Comparison of ENCODE assay signal across 19 cellular contexts in genomic region chr7:1020849-1021251, GRCh38. TPM values are rescaled to one million over a fixed set of nuclear protein-coding genes. Genes with fewer than 3 reads are reported as not detected.
DNase-seq lines count a peak whose midpoint lies in the region; ATAC-seq, FAIRE-seq and TF ChIP-seq lines count a peak whose summit lies in the region.
"Had no signal": no experiment of that assay in that cellular context is flagged by ENCODE, and none has a peak within 500 bp of the region (broad histone marks: within the 10 kb centered on the region; RNA-seq: fewer than 3 reads in every experiment).

No MANE protein-coding gene starts in this region.

- TF ChIP-seq CTCF in activated CD8-positive, alpha-beta T cell treated with anti-CD3 and anti-CD28 coated beads for 36 hours (IDR thresholded peaks at IDR 0.05) = no peak
- TF ChIP-seq CTCF in NB4 (IDR thresholded peaks at IDR 0.05; ENCODE audit: low read depth, low read length) (peak; percentile 17), H1 (IDR thresholded peaks at IDR 0.05; ENCODE audit: control extremely low read depth in 1 of 3, insufficient read depth in 1 of 3, low read depth in 1 of 3, low read length in 3 of 3) (peak in 2 of 3 experiments; percentile 23 to 32; a peak in 3 of 4 replicates), gastrocnemius medialis (IDR thresholded peaks at IDR 0.05 in 4 of 5, conservative IDR thresholded peaks at IDR 0.05 in 1 of 5) (peak in 3 of 5 experiments; percentile 32 to 47 (median 37))

- no peaks in the 10 kb centered on the region for H3K27me3 Mint-ChIP-seq in activated CD8-positive, alpha-beta T cell treated with anti-CD3 and anti-CD28 coated beads for 36 hours
- H3K27me3 Mint-ChIP-seq in activated CD8-positive, alpha-beta T cell treated with anti-CD3 and anti-CD28 coated beads, Interleukin-2, amount 10 ng/mL, durations not matched to agents 7 days and 5 days (ENCODE audit: low read depth) = no peaks in the 10 kb centered on the region

- H4K91ac ChIP-seq in H1 (replicated peaks; ENCODE audit: insufficient read length, low read length) = no peak overlapping the region

- H3K27ac Mint-ChIP-seq in activated CD8-positive, alpha-beta T cell treated with anti-CD3 and anti-CD28 coated beads for 36 hours = no peak overlapping the region
- no peak overlapping the region for H3K27ac Mint-ChIP-seq in activated CD8-positive, alpha-beta T cell treated with anti-CD3 and anti-CD28 coated beads, Interleukin-2, amount 10 ng/mL, durations not matched to agents 7 days and 5 days
- H3K27ac Mint-ChIP-seq: brain had no signal

- peak in 1 of 2 experiments; percentile 31; a peak in 1 of 4 replicates for TF ChIP-seq RAD21 in H1 (IDR thresholded peaks at IDR 0.05 in 1 of 2, conservative IDR thresholded peaks at IDR 0.05 in 1 of 2; ENCODE audit: low read depth in 2 of 2, low read length in 2 of 2)

- no peak overlapping the region for H2AFZ ChIP-seq in H1 (ENCODE audit: low read length)

- no peak overlapping the region for H2AK5ac ChIP-seq in H1 (ENCODE audit: low read depth, low read length)

- H3K27me3 ChIP-seq in H1 (replicated peaks in 1 of 4; ENCODE audit: control insufficient read depth in 3 of 4, extremely low read depth in 1 of 4, insufficient read depth in 3 of 4, low read length in 3 of 4) (no peaks in the 10 kb centered on the region), gastrocnemius medialis (no peaks in the 10 kb centered on the region)

- peaks cover 14% of the 10 kb centered on the region for H3K36me3 Mint-ChIP-seq in activated CD8-positive, alpha-beta T cell treated with anti-CD3 and anti-CD28 coated beads for 36 hours (ENCODE audit: low read depth)
- peaks cover 21% of the 10 kb centered on the region for H3K36me3 Mint-ChIP-seq in activated CD8-positive, alpha-beta T cell treated with anti-CD3 and anti-CD28 coated beads, Interleukin-2, amount 10 ng/mL, durations not matched to agents 7 days and 5 days (ENCODE audit: low read depth)

- in situ Hi-C loops in gastrocnemius medialis (cut with MboI; ENCODE audit: low sequenced_read_pairs in 4 of 4) = no loop called here

- H3K4ac ChIP-seq in H1 (replicated peaks; ENCODE audit: insufficient read length, low read depth, low read length) = no peak overlapping the region

- 88% methylated on average over 7 of the region's 7 CpGs; no CpG with 5 or more reads in 1 of the 2 experiments for WGBS in H1 (ENCODE audit: extremely low coverage in 1 of 2, insufficient coverage in 1 of 2, insufficient read length in 1 of 2, insufficient replicate concordance in 2 of 2, low coverage in 1 of 2, low lambda C conversion rate in 2 of 2, missing lambda C conversion rate in 1 of 2), 2 experiments

- peaks cover 6% of the 10 kb centered on the region for H3K4me1 Mint-ChIP-seq in activated CD8-positive, alpha-beta T cell treated with anti-CD3 and anti-CD28 coated beads for 36 hours (ENCODE audit: low read depth)
- peaks cover 4% of the 10 kb centered on the region for H3K4me1 Mint-ChIP-seq in activated CD8-positive, alpha-beta T cell treated with anti-CD3 and anti-CD28 coated beads, Interleukin-2, amount 10 ng/mL, durations not matched to agents 7 days and 5 days (ENCODE audit: low read depth)

- no peak for FAIRE-seq in H1 (lab: Jason Lieb, UNC)
- no peak for FAIRE-seq in H54 (lab: Jason Lieb, UNC)
- FAIRE-seq: frontal cortex had no signal

- no peak overlapping the region for H2BK120ac ChIP-seq in H1 (replicated peaks; ENCODE audit: low read depth, low read length)

- H3K4me3 Mint-ChIP-seq in activated CD8-positive, alpha-beta T cell treated with anti-CD3 and anti-CD28 coated beads for 36 hours = no peak overlapping the region
- no peak overlapping the region for H3K4me3 Mint-ChIP-seq in activated CD8-positive, alpha-beta T cell treated with anti-CD3 and anti-CD28 coated beads, Interleukin-2, amount 10 ng/mL, durations not matched to agents 7 days and 5 days
- H3K4me3 Mint-ChIP-seq: brain had no signal

- no peak overlapping the region for H2BK5ac ChIP-seq in H1 (ENCODE audit: low read depth, low read length)

- H2BK15ac ChIP-seq in H1 (ENCODE audit: low read length) = no peak overlapping the region

- H4K5ac ChIP-seq in H1 (ENCODE audit: insufficient read length, low read depth, low read length) = no peak overlapping the region

- peak; percentile 32 for ATAC-seq in activated CD8-positive, alpha-beta T cell treated with anti-CD3 and anti-CD28 coated beads for 36 hours
- no peak for ATAC-seq in activated CD8-positive, alpha-beta T cell treated with anti-CD3 and anti-CD28 coated beads, Interleukin-2, amount 10 ng/mL, durations not matched to agents 7 days and 5 days
- no peak for ATAC-seq in gastrocnemius medialis

- peaks cover 9 to 13% of the 10 kb centered on the region in 2 experiments for H4K20me1 ChIP-seq in H1 (replicated peaks in 1 of 2; ENCODE audit: control insufficient read depth in 1 of 2, insufficient read depth in 2 of 2, low read length in 2 of 2)

- peaks cover 8% of the 10 kb centered on the region for H3K79me1 ChIP-seq in H1 (ENCODE audit: low read depth, low read length)

- peaks cover 0 to 6% of the 10 kb centered on the region in 2 experiments; a peak in 2 of 4 replicates for H3K79me2 ChIP-seq in H1 (ENCODE audit: control insufficient read depth in 1 of 2, insufficient read depth in 2 of 2, low read length in 2 of 2)

- H3K27ac ChIP-seq in H1 (ENCODE audit: low read depth, low read length) (no peak overlapping the region), gastrocnemius medialis (no peak overlapping the region)
- H3K27ac ChIP-seq: RWPE1 had no signal

- H3K9me3 ChIP-seq in H1 (ENCODE audit: insufficient read depth in 2 of 2, low read depth in 1 of 2, low read length in 1 of 2) = peaks cover 0 to 8% of the 10 kb centered on the region in 2 experiments; a peak in 1 of 4 replicates
- no peaks in the 10 kb centered on the region for H3K9me3 ChIP-seq in gastrocnemius medialis

- peak overlapping the region; percentile 86; the same call in 1 of the 2 replicates for H4K8ac ChIP-seq in H1 (ENCODE audit: extremely low read depth, insufficient read depth, low read length)

- CTCF ChIA-PET in activated CD8-positive, alpha-beta T cell treated with anti-CD3 and anti-CD28 coated beads for 36 hours (lab: Charles Lee) = interaction anchor here (1.2 kb wide), 1 partner anchor 45 kb away, joined by 4 read pairs; no protein-coding TSS in a partner anchor
- CTCF ChIA-PET in activated CD8-positive, alpha-beta T cell treated with anti-CD3 and anti-CD28 coated beads, Interleukin-2, amount 10 ng/mL, durations not matched to agents 7 days and 5 days (lab: Charles Lee) = interaction anchor here (0.8 to 4.3 kb wide), 2 partner anchors 13 to 45 kb away, joined by 3 to 14 read pairs; no protein-coding TSS in a partner anchor
- CTCF ChIA-PET in H1 (lab: Charles Lee; ENCODE audit: partially characterized antibody) = interaction anchor here (0.7 to 10.9 kb wide), 8 partner anchors 13 to 98 kb away, joined by 3 to 117 read pairs (median 5); no protein-coding TSS in a partner anchor

- no peak for TF ChIP-seq EP300 in H1 (IDR thresholded peaks at IDR 0.05; ENCODE audit: borderline replicate concordance in 1 of 2, low read depth in 2 of 2, low read length in 2 of 2)

- H3K4me1 ChIP-seq in H1 (replicated peaks in 1 of 4; ENCODE audit: control insufficient read depth in 3 of 4, insufficient read depth in 4 of 4, low read length in 3 of 4) (no peaks in the 10 kb centered on the region), gastrocnemius medialis (peaks cover 9 to 16% of the 10 kb centered on the region in 2 donors)

- intact Hi-C loops in activated CD8-positive, alpha-beta T cell treated with anti-CD3 and anti-CD28 coated beads for 36 hours (cut with micrococcal nuclease) = no loop called here
- intact Hi-C loops in gastrocnemius medialis (cut with DNase I; ENCODE audit: low total_unique reads) = loop anchor here (5.0 kb wide), 1 partner anchor 46 kb away; no protein-coding TSS in a partner anchor

- no peak overlapping the region for H3K23ac ChIP-seq in H1 (ENCODE audit: insufficient read length)

- H3K18ac ChIP-seq in H1 (ENCODE audit: extremely low read depth, low read length) = no peak overlapping the region

- no peak for DNase-seq in activated CD8-positive, alpha-beta T cell treated with anti-CD3 and anti-CD28 coated beads for 36 hours
- DNase-seq in activated CD8-positive, alpha-beta T cell treated with anti-CD3 and anti-CD28 coated beads, Interleukin-2, amount 10 ng/mL, durations not matched to agents 7 days and 5 days = no peak
- DNase-seq in NB4 (ENCODE audit: low read depth) (no peak), H1 (ENCODE audit: low read depth in 1 of 2, low spot score in 2 of 2) (no peak), gastrocnemius medialis (no peak), nucleus accumbens (lab: John Stamatoyannopoulos, UW) (no peak), germinal center (ENCODE audit: low spot score) (no peak), H54 (ENCODE audit: insufficient read length, low spot score) (no peak)
- DNase-seq: ACHN; effector CD8-positive, alpha-beta T cell; IMR-90; NCI-H1417; NCI-H510A treated with DMSO at 0.1 percent for 48 hours; T-helper 9 cell had no signal

- H3K4me3 ChIP-seq in NB4 (ENCODE audit: low read depth, low read length) (no peak overlapping the region), H1 (ENCODE audit: extremely low read depth in 1 of 4, insufficient read depth in 2 of 4, low read depth in 3 of 4, low read length in 4 of 4) (no peak overlapping the region), gastrocnemius medialis (no peak overlapping the region)

- POLR2A ChIA-PET in activated CD8-positive, alpha-beta T cell treated with anti-CD3 and anti-CD28 coated beads for 36 hours (lab: Charles Lee) = no interaction called here
- POLR2A ChIA-PET in activated CD8-positive, alpha-beta T cell treated with anti-CD3 and anti-CD28 coated beads, Interleukin-2, amount 10 ng/mL, durations not matched to agents 7 days and 5 days (lab: Charles Lee) = no interaction called here
- POLR2A ChIA-PET in H1 (lab: Charles Lee; ENCODE audit: partially characterized antibody) = no interaction called here

- H3K9me3 Mint-ChIP-seq in activated CD8-positive, alpha-beta T cell treated with anti-CD3 and anti-CD28 coated beads for 36 hours = peaks cover 11% of the 10 kb centered on the region
- peaks cover 4% of the 10 kb centered on the region for H3K9me3 Mint-ChIP-seq in activated CD8-positive, alpha-beta T cell treated with anti-CD3 and anti-CD28 coated beads, Interleukin-2, amount 10 ng/mL, durations not matched to agents 7 days and 5 days (ENCODE audit: insufficient read depth)

- H3K14ac ChIP-seq in H1 (ENCODE audit: insufficient read length) = no peak overlapping the region

- H3K4me2 ChIP-seq in H1 (ENCODE audit: insufficient read depth in 1 of 2, low read depth in 2 of 2, low read length in 2 of 2) = no peak overlapping the region

- TF ChIP-seq POLR2A in NB4 (IDR thresholded peaks at IDR 0.05; ENCODE audit: extremely low read depth, insufficient read length) = no peak
- no peak for TF ChIP-seq POLR2A in H1 (IDR thresholded peaks at IDR 0.05; ENCODE audit: control extremely low read depth in 1 of 2, low read depth in 2 of 2, low read length in 2 of 2)
- no peak for TF ChIP-seq POLR2A in gastrocnemius medialis (IDR thresholded peaks at IDR 0.05)
- TF ChIP-seq POLR2A in H54 (IDR thresholded peaks at IDR 0.05; ENCODE audit: low read depth, low read length) = no peak

- H3K23me2 ChIP-seq in H1 (ENCODE audit: low read depth, low read length) = no peaks in the 10 kb centered on the region

- H2BK12ac ChIP-seq in H1 (ENCODE audit: low read depth, low read length) = no peak overlapping the region

- no peak overlapping the region for H2BK20ac ChIP-seq in H1 (ENCODE audit: low read length)

- no peak overlapping the region for H3K9ac ChIP-seq in H1 (replicated peaks in 1 of 4; ENCODE audit: extremely low read depth in 1 of 4, low read depth in 3 of 4, low read length in 3 of 4)

- no peak overlapping the region for H3K56ac ChIP-seq in H1 (replicated peaks; ENCODE audit: insufficient read length, low read depth, low read length)

- H3K36me3 ChIP-seq in H1 (ENCODE audit: control insufficient read depth in 2 of 4, insufficient read depth in 4 of 4, low read length in 3 of 4) = no peaks in the 10 kb centered on the region; a peak in 1 of 8 replicates
- H3K36me3 ChIP-seq in gastrocnemius medialis = no peaks in the 10 kb centered on the region

RNA-seq across cellular contexts. Expression of gene GPR146, which starts 23.5 kb away (rescaled TPM):
- total RNA-seq in activated CD8-positive, alpha-beta T cell treated with anti-CD3 and anti-CD28 coated beads for 36 hours = 1 to 10 TPM; 5.6 to 8.5 TPM
- 1 to 10 TPM; 2.7 to 3.1 TPM for total RNA-seq in activated CD8-positive, alpha-beta T cell treated with anti-CD3 and anti-CD28 coated beads, Interleukin-2, amount 10 ng/mL, durations not matched to agents 7 days and 5 days
- 0.54 and 1.8 TPM in 2 replicates for total RNA-seq in H1 (2021; fragmentation: NEBNext Ultra II Directional; extraction: Animal tissue kit (Norgen Biotek cat#: 25700))
- polyA plus RNA-seq in H1 (2011; rRNA removed) = 2.7 and 3.9 TPM in 2 replicates
- polyA plus RNA-seq in H1 (2011; cell fraction: cytosol; rRNA removed) = 2.5 TPM
- polyA plus RNA-seq in H1 (2011; cell fraction: nucleus; rRNA removed) = 3.3 TPM
- polyA plus RNA-seq in H1 (2012, experiment 1 of 2) = 0.62 to 1.8 TPM (median 1.3 TPM) in 4 replicates
- polyA plus RNA-seq in H1 (2012, experiment 2 of 2) = 2.0 TPM
- polyA plus RNA-seq in H1 (2013, experiment 1 of 2) = 1.1 TPM
- 0.79 TPM for polyA plus RNA-seq in H1 (2013, experiment 2 of 2)
- 2.9 and 4.5 TPM in 2 replicates for polyA minus RNA-seq in H1 (2011; rRNA and poly(A)+ RNA removed)
- polyA minus RNA-seq in H1 (2011; cell fraction: cytosol; rRNA and poly(A)+ RNA removed) = 0.81 TPM
- polyA minus RNA-seq in H1 (2011; cell fraction: nucleus; rRNA and poly(A)+ RNA removed) = 3.9 TPM
- 10 to 100 TPM; 23.3 to 43.8 (median 29.5) TPM for total RNA-seq in gastrocnemius medialis

RNA-seq across cellular contexts. Expression of gene CYP2W1, which starts 37.9 kb away (rescaled TPM):
- total RNA-seq in activated CD8-positive, alpha-beta T cell treated with anti-CD3 and anti-CD28 coated beads for 36 hours = not detected
- not detected for total RNA-seq in activated CD8-positive, alpha-beta T cell treated with anti-CD3 and anti-CD28 coated beads, Interleukin-2, amount 10 ng/mL, durations not matched to agents 7 days and 5 days
- not detected in 2 replicates for total RNA-seq in H1 (2021; fragmentation: NEBNext Ultra II Directional; extraction: Animal tissue kit (Norgen Biotek cat#: 25700))
- polyA plus RNA-seq in H1 (2011; rRNA removed) = 0.05 TPM in 1 of 2 replicates, not detected in the other
- polyA plus RNA-seq in H1 (2011; cell fraction: cytosol; rRNA removed) = 0.04 TPM
- 0.16 TPM for polyA plus RNA-seq in H1 (2011; cell fraction: nucleus; rRNA removed)
- 0.08 to 0.14 TPM (median 0.13 TPM) in 3 of 4 replicates, not detected in the other for polyA plus RNA-seq in H1 (2012, experiment 1 of 2)
- not detected for polyA plus RNA-seq in H1 (2012, experiment 2 of 2)
- polyA plus RNA-seq in H1 (2013, experiment 1 of 2) = not detected
- 0.04 TPM for polyA plus RNA-seq in H1 (2013, experiment 2 of 2)
- not detected in 2 replicates for polyA minus RNA-seq in H1 (2011; rRNA and poly(A)+ RNA removed)
- not detected for polyA minus RNA-seq in H1 (2011; cell fraction: cytosol; rRNA and poly(A)+ RNA removed)
- not detected for polyA minus RNA-seq in H1 (2011; cell fraction: nucleus; rRNA and poly(A)+ RNA removed)
- not detected for total RNA-seq in gastrocnemius medialis
- total RNA-seq: activated CD8-positive, alpha-beta memory T cell treated with anti-CD3 and anti-CD28 coated beads for 36 hours; frontal cortex; IMR-90; temporal lobe had no signal
- polyA plus RNA-seq: IMR-90 had no signal

RNA-seq across cellular contexts. Expression of gene COX19, which starts 45.5 kb away (rescaled TPM):
- 10 to 100 TPM; 15.5 to 18.0 TPM for total RNA-seq in activated CD8-positive, alpha-beta T cell treated with anti-CD3 and anti-CD28 coated beads for 36 hours
- total RNA-seq in activated CD8-positive, alpha-beta T cell treated with anti-CD3 and anti-CD28 coated beads, Interleukin-2, amount 10 ng/mL, durations not matched to agents 7 days and 5 days = 10 to 100 TPM; 16.8 to 18.2 TPM
- total RNA-seq in H1 (2021; fragmentation: NEBNext Ultra II Directional; extraction: Animal tissue kit (Norgen Biotek cat#: 25700)) = 7.9 and 9.0 TPM in 2 replicates
- 3.9 and 5.8 TPM in 2 replicates for polyA plus RNA-seq in H1 (2011; rRNA removed)
- polyA plus RNA-seq in H1 (2011; cell fraction: cytosol; rRNA removed) = 5.7 TPM
- polyA plus RNA-seq in H1 (2011; cell fraction: nucleus; rRNA removed) = 8.0 TPM
- polyA plus RNA-seq in H1 (2012, experiment 1 of 2) = 5.4 to 7.9 TPM (median 6.1 TPM) in 4 replicates
- polyA plus RNA-seq in H1 (2012, experiment 2 of 2) = 3.6 TPM
- 7.3 TPM for polyA plus RNA-seq in H1 (2013, experiment 1 of 2)
- polyA plus RNA-seq in H1 (2013, experiment 2 of 2) = 7.1 TPM
- 4.2 and 7.6 TPM in 2 replicates for polyA minus RNA-seq in H1 (2011; rRNA and poly(A)+ RNA removed)
- polyA minus RNA-seq in H1 (2011; cell fraction: cytosol; rRNA and poly(A)+ RNA removed) = 3.3 TPM
- 13.6 TPM for polyA minus RNA-seq in H1 (2011; cell fraction: nucleus; rRNA and poly(A)+ RNA removed)
- 1 to 10 TPM; 4.7 to 6.5 (median 5.2) TPM for total RNA-seq in gastrocnemius medialis
